In the genomic region with DNA sequence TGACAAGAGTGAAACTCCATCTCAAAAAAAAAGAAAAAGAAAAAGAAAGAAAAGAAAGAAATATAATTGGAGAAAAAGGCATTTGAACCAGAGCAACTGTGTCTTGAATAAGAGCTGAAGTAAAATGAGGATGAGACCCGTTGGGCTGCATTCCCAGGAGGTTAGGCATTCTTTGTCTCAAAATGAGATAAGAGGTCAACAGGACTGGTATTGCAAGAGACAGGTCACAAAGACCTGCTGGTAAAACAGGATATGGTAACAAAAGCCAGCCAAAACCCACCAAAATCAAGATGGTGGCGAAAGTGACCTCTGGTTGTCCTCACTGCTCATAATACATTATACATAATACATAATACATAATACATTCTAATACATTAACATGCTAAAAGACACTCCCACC, we compare ENCODE assay signal across 15 cellular contexts. TPM values are rescaled to one million over a fixed set of nuclear protein-coding genes. Genes with fewer than 3 reads are reported as not detected.
A peak's percentile ranks its signal among the peaks of the same experiment; 100 is the strongest.
DNase-seq lines count a peak whose midpoint lies in the region; ATAC-seq and TF ChIP-seq lines count a peak whose summit lies in the region.
"Had no signal": no experiment of that assay in that cellular context is flagged by ENCODE, and none has a peak within 500 bp of the region (broad histone marks: within the 10 kb centered on the region; RNA-seq: fewer than 3 reads in every experiment).

No MANE protein-coding gene starts in this region.

- TF ChIP-seq CTCF in GM23338 (conservative IDR thresholded peaks at IDR 0.05; ENCODE audit: low read depth in 2 of 2) (no peak), endodermal cell (conservative IDR thresholded peaks at IDR 0.05) (no peak), OCI-LY7 (conservative IDR thresholded peaks at IDR 0.05; ENCODE audit: low read length) (no peak)

- H3K4me3 Mint-ChIP-seq in GM23338: no peak overlapping the region
- H3K4me3 Mint-ChIP-seq in endodermal cell: no peak overlapping the region
- H3K4me3 Mint-ChIP-seq: CD4-positive, CD25-positive, alpha-beta regulatory T cell had no signal

- CTCF ChIA-PET in OCI-LY7 (lab: Charles Lee; ENCODE audit: unreplicated experiment): no interaction called here

- H4K20me1 ChIP-seq in GM23338 (replicated peaks; ENCODE audit: insufficient read depth) (no peaks in the 10 kb centered on the region), OCI-LY7 (ENCODE audit: insufficient read depth, low read length) (no peaks in the 10 kb centered on the region)
- H4K20me1 ChIP-seq: BLaER1 treated with 17β-estradiol and CSF1 and Interleukin-3, amounts not matched to agents 10 nM and 100 nM had no signal

- H3K9ac ChIP-seq in endodermal cell (ENCODE audit: extremely low read depth, low read length, poor library complexity, severe bottlenecking): no peak overlapping the region
- H3K9ac ChIP-seq: BLaER1 treated with 17β-estradiol and CSF1 and Interleukin-3, amounts not matched to agents 10 nM and 100 nM had no signal

- no TSS peak for BruUV-seq in OCI-LY7 (replicated peaks; lab: Mats Ljungman, UMichigan)

- H3K27ac ChIP-seq in GM23338 (ENCODE audit: low read depth): no peak overlapping the region
- no peak overlapping the region for H3K27ac ChIP-seq in endodermal cell (ENCODE audit: low read depth, low read length)
- H3K27ac ChIP-seq in OCI-LY7 (ENCODE audit: low read depth, low read length, poor library complexity, severe bottlenecking): no peak overlapping the region

- H3K27me3 ChIP-seq in GM23338 (ENCODE audit: insufficient read depth) (no peaks in the 10 kb centered on the region), endodermal cell (ENCODE audit: control insufficient read depth, insufficient read depth, low read length, poor library complexity, severe bottlenecking) (no peaks in the 10 kb centered on the region)
- H3K27me3 ChIP-seq: BLaER1 treated with 17β-estradiol and CSF1 and Interleukin-3, amounts not matched to agents 10 nM and 100 nM had no signal

- DNase-seq in GM23338 (ENCODE audit: low spot score): peak; percentile 61
- peak; percentile 55 for DNase-seq in endodermal cell
- DNase-seq in islet precursor cell: peak; percentile 83
- DNase-seq in KG1 (lab: John Stamatoyannopoulos, UW): no peak
- no peak for DNase-seq in RKO (ENCODE audit: low spot score)
- DNase-seq in OCI-LY7 (ENCODE audit: low spot score): no peak
- DNase-seq: ACHN; Calu3; CD4-positive, CD25-positive, alpha-beta regulatory T cell; DMS 273 treated with DMSO at 0.1 percent for 48 hours; GOT3 had no signal

- H3K27me3 Mint-ChIP-seq in GM23338 (ENCODE audit: insufficient read depth, low read depth, poor library complexity) (peaks cover 3% of the 10 kb centered on the region), endodermal cell (ENCODE audit: insufficient read depth) (no peaks in the 10 kb centered on the region)

- intact Hi-C loops in OCI-LY7 (cut with micrococcal nuclease; ENCODE audit: unreplicated experiment): no loop called here

- H2AFZ ChIP-seq in GM23338 (no peak overlapping the region), OCI-LY7 (ENCODE audit: low read length) (no peak overlapping the region)

- H3K4me1 ChIP-seq in GM23338 (ENCODE audit: insufficient read depth): peaks cover 10% of the 10 kb centered on the region
- H3K4me1 ChIP-seq in endodermal cell (ENCODE audit: control insufficient read depth, insufficient read depth, low read length): no peaks in the 10 kb centered on the region
- H3K4me1 ChIP-seq in OCI-LY7 (ENCODE audit: insufficient read depth, low read length, poor library complexity, severe bottlenecking): peaks cover 28% of the 10 kb centered on the region

- ATAC-seq in GM23338 (no peak), HG03097 (IDR thresholded peaks at IDR 0.05; ENCODE audit: low FRiP score, unreplicated experiment) (no peak)
- ATAC-seq: GM12878 had no signal

- H3K36me3 Mint-ChIP-seq in GM23338 (ENCODE audit: low read depth) (no peaks in the 10 kb centered on the region), endodermal cell (ENCODE audit: low read depth) (no peaks in the 10 kb centered on the region)
- H3K36me3 Mint-ChIP-seq: CD4-positive, CD25-positive, alpha-beta regulatory T cell had no signal

- POLR2A ChIA-PET in OCI-LY7 (lab: Charles Lee): no interaction called here

- no peaks in the 10 kb centered on the region for H3K9me3 ChIP-seq in endodermal cell (ENCODE audit: control insufficient read depth, low read length)
- no peaks in the 10 kb centered on the region for H3K9me3 ChIP-seq in OCI-LY7 (ENCODE audit: low read length)
- H3K9me3 ChIP-seq: BLaER1 treated with 17β-estradiol and CSF1 and Interleukin-3, amounts not matched to agents 10 nM and 100 nM; HAP-1 had no signal

- no peak overlapping the region for H3K27ac Mint-ChIP-seq in GM23338
- no peak overlapping the region for H3K27ac Mint-ChIP-seq in endodermal cell
- H3K27ac Mint-ChIP-seq: CD4-positive, CD25-positive, alpha-beta regulatory T cell had no signal

- H3K9me2 ChIP-seq in GM23338 (ENCODE audit: insufficient read depth): no peaks in the 10 kb centered on the region
- H3K9me2 ChIP-seq in OCI-LY7 (ENCODE audit: insufficient read depth, low read length): no peaks in the 10 kb centered on the region

- H3K79me2 ChIP-seq in GM23338 (replicated peaks; ENCODE audit: insufficient read depth): no peaks in the 10 kb centered on the region
- no peaks in the 10 kb centered on the region for H3K79me2 ChIP-seq in OCI-LY7 (ENCODE audit: insufficient read depth, low read depth, low read length)

- H3K4me2 ChIP-seq in GM23338: no peak overlapping the region
- H3K4me2 ChIP-seq in OCI-LY7 (ENCODE audit: low read length): no peak overlapping the region

- H3K9me3 Mint-ChIP-seq in GM23338 (no peaks in the 10 kb centered on the region), endodermal cell (no peaks in the 10 kb centered on the region)

- no peaks in the 10 kb centered on the region for H3K36me3 ChIP-seq in GM23338 (ENCODE audit: insufficient read depth)
- no peaks in the 10 kb centered on the region for H3K36me3 ChIP-seq in endodermal cell (ENCODE audit: control insufficient read depth, insufficient read depth, low read length)
- no peaks in the 10 kb centered on the region for H3K36me3 ChIP-seq in OCI-LY7 (ENCODE audit: insufficient read depth, low read length)
- H3K36me3 ChIP-seq: BLaER1 treated with 17β-estradiol and CSF1 and Interleukin-3, amounts not matched to agents 10 nM and 100 nM; HAP-1 had no signal

- WGBS in endodermal cell (ENCODE audit: insufficient coverage in 1 of 2, insufficient read length in 1 of 2), 2 experiments: 60 to 64% methylated on average over 1 to 2 of the region's 2 CpGs

- H3K4me3 ChIP-seq in GM23338 (no peak overlapping the region), endodermal cell (ENCODE audit: low read length) (no peak overlapping the region), OCI-LY7 (ENCODE audit: low read depth, low read length, poor library complexity, severe bottlenecking) (no peak overlapping the region)
- H3K4me3 ChIP-seq: BLaER1 treated with 17β-estradiol and CSF1 and Interleukin-3, amounts not matched to agents 10 nM and 100 nM; GM12878; HAP-1 had no signal

- H3K4me1 Mint-ChIP-seq in GM23338 (peaks cover 6% of the 10 kb centered on the region), endodermal cell (no peaks in the 10 kb centered on the region)

- no peaks in the 10 kb centered on the region for H3F3A ChIP-seq in GM23338 (replicated peaks; ENCODE audit: low read depth)

TF ChIP-seq in GM23338, 12 proteins besides CTCF, POLR2A, EP300 and RAD21 (continues in another document):
- TF ChIP-seq EZH2phosphoT487 (IDR thresholded peaks at IDR 0.05; ENCODE audit: unreplicated experiment) (no peak), NANOG (IDR thresholded peaks at IDR 0.05; ENCODE audit: borderline replicate concordance) (no peak)

RNA-seq across cellular contexts. Expression of a gene that starts 8.5 kb away (rescaled TPM):
- 25.3 and 39.0 TPM in 2 replicates for total RNA-seq in GM23338 (2014; rRNA removed; shearing (Covaris generic))
- 32.7 and 39.1 TPM in 2 replicates for polyA plus RNA-seq in GM23338 (2016; fragmentation: Nextera tagmentation; extraction: Ambion mirVana)
- total RNA-seq in endodermal cell (10 to 100 TPM; 19.7 to 25.5 TPM), OCI-LY7 (2022) (34.9 and 38.1 TPM in 2 replicates)
- 21.3 TPM for polyA plus RNA-seq in endodermal cell (2013, experiment 1 of 2)
- 22.4 TPM for polyA plus RNA-seq in endodermal cell (2013, experiment 2 of 2)
- total RNA-seq in OCI-LY7 (2014; rRNA removed; shearing (Covaris generic)): 26.0 and 28.6 TPM in 2 replicates

RNA-seq across cellular contexts. Expression of a gene that starts 21.8 kb away (rescaled TPM):
- 68.5 and 73.9 TPM in 2 replicates for total RNA-seq in GM23338 (2014; rRNA removed; shearing (Covaris generic))
- 40.2 and 42.0 TPM in 2 replicates for polyA plus RNA-seq in GM23338 (2016; fragmentation: Nextera tagmentation; extraction: Ambion mirVana)
- total RNA-seq in endodermal cell (10 to 100 TPM; 73.7 to 81.2 TPM), OCI-LY7 (2022) (82.6 and 95.8 TPM in 2 replicates)
- polyA plus RNA-seq in endodermal cell (2013, experiment 1 of 2): 50.6 TPM
- polyA plus RNA-seq in endodermal cell (2013, experiment 2 of 2): 49.3 TPM
- total RNA-seq in OCI-LY7 (2014; rRNA removed; shearing (Covaris generic)): 37.2 and 43.9 TPM in 2 replicates

Comparison
In these comparisons a context has a peak if more than half of its experiments do, and no peak if none do; other contexts are left out.
1. DNase-seq: peak in GM23338 (single experiment), endodermal cell (single experiment) and islet precursor cell (single experiment); none in KG1 (single experiment), RKO (single experiment) and OCI-LY7 (single experiment).